ENCODE assay signal across 22 cellular contexts in genomic region chr16:78577597-78577996, GRCh38.
"Had no signal": no experiment of that assay in that cellular context is flagged by ENCODE, and none has a peak within 500 bp of the region (broad histone marks: within the 10 kb centered on the region; RNA-seq: fewer than 3 reads in every experiment).

No MANE protein-coding gene starts in this region.

- FAIRE-seq: colon had no signal

- H3K9me3 ChIP-seq: ascending aorta, lower lobe of right lung, thoracic aorta, upper lobe of right lung had no signal

- H3K4me2 ChIP-seq: smooth muscle cell had no signal

- H3K4me3 Mint-ChIP-seq: activated CD4-positive, alpha-beta T cell treated with anti-CD3 and anti-CD28 coated beads, Interleukin-2, amount 10 ng/mL, durations not matched to agents 24 days and 14 days; activated CD8-positive, alpha-beta T cell treated with anti-CD3 and anti-CD28 coated beads, Interleukin-2, amount 10 ng/mL, durations not matched to agents 7 days and 5 days; activated T-helper 1 cell treated with anti-CD3 and anti-CD28 coated beads, Interleukin-12 subunit alpha, Interleukin-12 subunit beta, Interleukin-2, Interleukin-4 antibody, amounts not matched to agents 30 ng/mL and 10 ng/mL and 1 ng/mL, durations not matched to agents 14 hours and 24 hours and 36 hours; naive B cell had no signal

- H3K27ac Mint-ChIP-seq: activated CD4-positive, alpha-beta T cell treated with anti-CD3 and anti-CD28 coated beads, Interleukin-2, amount 10 ng/mL, durations not matched to agents 24 days and 14 days; activated CD8-positive, alpha-beta T cell treated with anti-CD3 and anti-CD28 coated beads, Interleukin-2, amount 10 ng/mL, durations not matched to agents 7 days and 5 days; activated naive CD4-positive, alpha-beta T cell treated with anti-CD3 and anti-CD28 coated beads, Interleukin-2, amount 50 U/mL, for 72 hours; activated T-helper 1 cell treated with anti-CD3 and anti-CD28 coated beads, Interleukin-12 subunit alpha, Interleukin-12 subunit beta, Interleukin-2, Interleukin-4 antibody, amounts not matched to agents 30 ng/mL and 10 ng/mL and 1 ng/mL, durations not matched to agents 14 hours and 24 hours and 36 hours had no signal

- H3K36me3 ChIP-seq: ascending aorta, brain microvascular endothelial cell, heart left ventricle, lower lobe of right lung, thoracic aorta, upper lobe of right lung had no signal

- H3K27ac ChIP-seq: ascending aorta, brain microvascular endothelial cell, heart left ventricle, lower lobe of right lung, thoracic aorta, upper lobe of right lung, VCaP had no signal

- H3K4me1 Mint-ChIP-seq: activated CD4-positive, alpha-beta T cell treated with anti-CD3 and anti-CD28 coated beads, Interleukin-2, amount 10 ng/mL, durations not matched to agents 24 days and 14 days had no signal

- H3K27me3 Mint-ChIP-seq: activated CD4-positive, alpha-beta T cell treated with anti-CD3 and anti-CD28 coated beads, Interleukin-2, amount 10 ng/mL, durations not matched to agents 24 days and 14 days; naive B cell had no signal

- DNase-seq: activated CD4-positive, alpha-beta T cell treated with anti-CD3 and anti-CD28 coated beads, Interleukin-2, amount 10 ng/mL, durations not matched to agents 24 days and 14 days; activated CD8-positive, alpha-beta T cell treated with anti-CD3 and anti-CD28 coated beads, Interleukin-2, amount 10 ng/mL, durations not matched to agents 7 days and 5 days; activated gamma-delta T cell treated with Interleukin-2 at 50 U/mL for 16 hours; brain microvascular endothelial cell; central memory CD4-positive, alpha-beta T cell; heart left ventricle; lower lobe of right lung; naive B cell; stimulated activated CD4-positive, alpha-beta T cell treated with anti-CD3 and anti-CD28 coated beads, Interleukin-2, amount 100 ng/mL, for 48 hours; stimulated activated CD8-positive, alpha-beta memory T cell treated with anti-CD3 and anti-CD28 coated beads, Interleukin-4, amount 100 ng/mL, for 48 hours; stimulated activated naive CD4-positive, alpha-beta T cell; T1000; upper lobe of right lung had no signal

- H3K27me3 ChIP-seq: ascending aorta, brain microvascular endothelial cell, heart left ventricle, upper lobe of right lung had no signal

- H3K4me1 ChIP-seq: ascending aorta, heart left ventricle, lower lobe of right lung, upper lobe of right lung had no signal

- H3K4me3 ChIP-seq: ascending aorta, heart left ventricle, lower lobe of right lung, smooth muscle cell, thoracic aorta, upper lobe of right lung had no signal

- ATAC-seq: activated CD8-positive, alpha-beta T cell treated with anti-CD3 and anti-CD28 coated beads, Interleukin-2, amount 10 ng/mL, durations not matched to agents 7 days and 5 days; heart left ventricle; left lobe of liver; lower lobe of right lung; sciatic nerve; upper lobe of right lung had no signal

- H3K9me3 Mint-ChIP-seq: activated naive CD4-positive, alpha-beta T cell treated with anti-CD3 and anti-CD28 coated beads, Interleukin-2, amount 50 U/mL, for 72 hours; activated T-helper 1 cell treated with anti-CD3 and anti-CD28 coated beads, Interleukin-12 subunit alpha, Interleukin-12 subunit beta, Interleukin-2, Interleukin-4 antibody, amounts not matched to agents 30 ng/mL and 10 ng/mL and 1 ng/mL, durations not matched to agents 14 hours and 24 hours and 36 hours had no signal
